8 cellular contexts compared by ENCODE assay signal in genomic region chr3:196287405-196288140, GRCh38. TPM values are rescaled to one million over a fixed set of nuclear protein-coding genes. Genes with fewer than 3 reads are reported as not detected.
DNase-seq lines count a peak whose midpoint lies in the region; ATAC-seq and TF ChIP-seq lines count a peak whose summit lies in the region.

Gene PCYT1A, minus strand, starts transcription at chr3:196287726. Its CDS starts 17,195 bp downstream, at chr3:196270531.

- H3K27ac ChIP-seq in left lung = peak within 1 kb of the TSS; percentile 90 to 97

- H3K36me3 ChIP-seq in BJ (ENCODE audit: control insufficient read depth, insufficient read depth, low read length) (no peaks in the 10 kb centered on the region), left lung (no peaks in the 10 kb centered on the region)

- H3K4me3 ChIP-seq in BJ (ENCODE audit: low read depth, low read length) (peak within 1 kb of the TSS; percentile 59), left lung (peak within 1 kb of the TSS; percentile 73 to 86)

- POLR2A ChIA-PET in BJ (lab: Charles Lee) = interaction anchor here (1.0 kb wide), 1 partner anchor 19 kb away, joined by 5 read pairs; no protein-coding TSS in a partner anchor

- ATAC-seq in GM19351 (IDR thresholded peaks at IDR 0.05; ENCODE audit: unreplicated experiment) = peak; percentile 87
- ATAC-seq in HG03520 (IDR thresholded peaks at IDR 0.05; ENCODE audit: unreplicated experiment) = peak; percentile 61
- ATAC-seq in left lung = peak; percentile 98

- TF ChIP-seq CTCF in BJ (IDR thresholded peaks at IDR 0.05; ENCODE audit: insufficient read depth, low read depth, low read length) (no peak), left lung (IDR thresholded peaks at IDR 0.05) (no peak)

- no peaks in the 10 kb centered on the region for H3K9me3 ChIP-seq in left lung

- CTCF ChIA-PET in BJ (lab: Yijun Ruan, JAX) = no interaction called here

- peak; percentile 76 for DNase-seq in BJ (ENCODE audit: low read depth)
- peak; percentile 88 for DNase-seq in NCI-H748 (lab: John Stamatoyannopoulos, UW; ENCODE audit: unreplicated experiment)
- peak; percentile 58 to 60 for DNase-seq in activated CD4-positive, alpha-beta T cell treated with anti-CD3 and anti-CD28 coated beads, Interleukin-2, amount 50 U/mL, for 4 hours
- peak; percentile 96 for DNase-seq in dermis blood vessel endothelial cell
- DNase-seq in left lung = peak; percentile 93 to 98
- DNase-seq in stimulated activated CD4-positive, alpha-beta T cell treated with anti-CD3 and anti-CD28 coated beads, Interleukin-2, amount 100 ng/mL, for 4 hours (ENCODE audit: low read depth) = peak; percentile 54

- intact Hi-C loops in left lung (cut with DNase I) = no loop called here

- H3K27me3 ChIP-seq in BJ (ENCODE audit: control insufficient read depth, insufficient read depth, low read length) = no peaks in the 10 kb centered on the region
- no peaks in the 10 kb centered on the region for H3K27me3 ChIP-seq in left lung

- H3K4me1 ChIP-seq in left lung = peaks cover 8 to 41% of the 10 kb centered on the region in 2 donors

RNA-seq across cellular contexts. Expression of gene PCYT1A, which starts in this region (rescaled TPM):
- polyA plus RNA-seq in BJ (2011; rRNA removed) = 73.3 and 75.0 TPM in 2 replicates
- polyA minus RNA-seq in BJ (2011; rRNA and poly(A)+ RNA removed) = 137 and 144 TPM in 2 replicates
- total RNA-seq in dermis blood vessel endothelial cell = 65.7 and 70.1 TPM in 2 replicates
- 10 to 100 TPM; 46.6 to 71.0 TPM for total RNA-seq in left lung

Comparison
In these comparisons a context has a peak if more than half of its experiments do, and no peak if none do; other contexts are left out.
1. Peak in every context shown above with its lines: DNase-seq, ATAC-seq, H3K4me3 ChIP-seq and H3K27ac ChIP-seq.